ENCODE assay signal across 7 cellular contexts in the genomic region with DNA sequence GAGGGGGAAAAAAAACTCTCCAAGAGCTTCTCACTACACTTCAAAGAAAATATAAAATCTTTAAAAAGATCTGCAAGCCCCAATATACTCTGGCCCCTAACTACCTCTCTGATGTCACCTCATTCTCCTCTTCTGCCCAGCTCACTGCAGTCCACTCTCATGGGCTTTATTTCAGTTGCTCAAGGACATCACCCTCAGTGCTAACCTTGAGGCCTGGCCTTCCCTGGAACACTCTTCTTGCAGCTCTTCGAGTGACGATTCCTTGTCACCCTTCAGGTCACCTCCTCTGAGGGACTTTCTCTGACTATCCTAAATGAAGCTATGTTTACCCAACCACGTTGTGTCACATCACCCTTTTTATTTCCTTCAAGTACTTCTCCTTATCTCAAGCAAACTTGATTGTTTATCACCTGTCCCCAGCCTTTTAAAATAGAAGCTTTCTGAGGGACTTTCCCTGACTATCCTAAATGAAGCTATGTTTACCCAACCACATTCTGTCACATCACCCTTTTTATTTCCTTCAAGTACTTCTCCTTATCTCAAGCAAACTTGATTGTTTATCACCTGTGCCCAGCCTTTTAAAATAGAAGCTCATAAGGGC. TPM values are rescaled to one million over a fixed set of nuclear protein-coding genes. Genes with fewer than 3 reads are reported as not detected.
DNase-seq lines count a peak whose midpoint lies in the region; ATAC-seq and TF ChIP-seq lines count a peak whose summit lies in the region.

No MANE protein-coding gene starts in this region.

- POLR2A ChIA-PET in CD8-positive, alpha-beta T cell (lab: Charles Lee), result interaction anchor here (1.3 kb wide), 1 partner anchor 10 kb away, joined by 6 read pairs; a partner anchor contains a TSS

- H3K27ac Mint-ChIP-seq in CD8-positive, alpha-beta T cell, result no peak overlapping the region

- no peaks in the 10 kb centered on the region for H3K4me1 Mint-ChIP-seq in CD8-positive, alpha-beta T cell (ENCODE audit: low read depth)

- no peaks in the 10 kb centered on the region for H3K9me3 Mint-ChIP-seq in CD8-positive, alpha-beta T cell

- peak; percentile 58 for ATAC-seq in GM18868 (IDR thresholded peaks at IDR 0.05; ENCODE audit: unreplicated experiment)
- ATAC-seq in GM21576 (IDR thresholded peaks at IDR 0.05; ENCODE audit: unreplicated experiment), result peak; percentile 54
- ATAC-seq in HG03280 (IDR thresholded peaks at IDR 0.05; ENCODE audit: unreplicated experiment), result peak; percentile 23
- ATAC-seq in left ventricle myocardium superior, result peak; percentile 95
- no peak for ATAC-seq in CD8-positive, alpha-beta T cell
- ATAC-seq in activated CD4-positive, CD25-positive, alpha-beta regulatory T cell treated with anti-CD3 and anti-CD28 coated beads, Interleukin-2, amount 50 U/mL, for 24 hours, result no peak

- no peak overlapping the region for H3K27ac ChIP-seq in CD8-positive, alpha-beta T cell (ENCODE audit: low read depth, low read length)

- no peaks in the 10 kb centered on the region for H3K9me3 ChIP-seq in CD8-positive, alpha-beta T cell (ENCODE audit: low read length)

- no peak overlapping the region for H3K4me3 Mint-ChIP-seq in CD8-positive, alpha-beta T cell

- CTCF ChIA-PET in CD8-positive, alpha-beta T cell (lab: Charles Lee), result interaction anchor here (0.6 to 2.7 kb wide), 10 partner anchors 8 to 569 kb away, joined by 3 to 21 read pairs (median 5); a partner anchor contains a TSS

- H3K36me3 Mint-ChIP-seq in CD8-positive, alpha-beta T cell, result peaks cover 89% of the 10 kb centered on the region

- no peaks in the 10 kb centered on the region for H3K27me3 Mint-ChIP-seq in CD8-positive, alpha-beta T cell (ENCODE audit: low read depth)

- H3K4me3 ChIP-seq in CD8-positive, alpha-beta T cell (ENCODE audit: low read depth, low read length), result no peak overlapping the region

- DNase-seq in left ventricle myocardium superior (no peak), SKM-1 treated with dmso at 0.1 percent for 144 hours (lab: John Stamatoyannopoulos, UW; ENCODE audit: unreplicated experiment) (no peak)
- DNase-seq in CD8-positive, alpha-beta T cell, result no peak

- H3K27me3 ChIP-seq in CD8-positive, alpha-beta T cell (ENCODE audit: insufficient read depth, low read length), result no peaks in the 10 kb centered on the region

- no peaks in the 10 kb centered on the region for H3K4me1 ChIP-seq in CD8-positive, alpha-beta T cell (ENCODE audit: insufficient read depth, low read length)

- intact Hi-C loops in left ventricle myocardium superior (cut with micrococcal nuclease), result loop anchor here (5.0 kb wide), 1 partner anchor 237 kb away; no protein-coding TSS in a partner anchor
- intact Hi-C loops in CD8-positive, alpha-beta T cell (cut with DNase I, micrococcal nuclease), result loop anchor here in 1 of 2 experiments (2.0 kb wide), 1 partner anchor 240 kb away; no protein-coding TSS in a partner anchor

- peaks cover 38% of the 10 kb centered on the region for H3K36me3 ChIP-seq in CD8-positive, alpha-beta T cell (ENCODE audit: insufficient read depth, low read length)

- no peak for TF ChIP-seq CTCF in CD8-positive, alpha-beta T cell (IDR thresholded peaks at IDR 0.05)

RNA-seq across cellular contexts. Expression of a gene that starts 10.4 kb away (rescaled TPM):
- 6.8 TPM for total RNA-seq in left ventricle myocardium superior
- total RNA-seq in CD8-positive, alpha-beta T cell, result 10 to 100 TPM; 20.2 to 21.9 TPM

Comparison
In these comparisons a context has a peak if more than half of its experiments do, and no peak if none do; other contexts are left out.
1. ATAC-seq: peak in GM18868 (single experiment), GM21576 (single experiment), HG03280 (single experiment) and left ventricle myocardium superior (single experiment); none in CD8-positive, alpha-beta T cell (single experiment) and activated CD4-positive, CD25-positive, alpha-beta regulatory T cell treated with anti-CD3 and anti-CD28 coated beads, Interleukin-2, amount 50 U/mL, for 24 hours (0 of 2).